ENCODE assay signal across 1 cellular context in the genomic region with DNA sequence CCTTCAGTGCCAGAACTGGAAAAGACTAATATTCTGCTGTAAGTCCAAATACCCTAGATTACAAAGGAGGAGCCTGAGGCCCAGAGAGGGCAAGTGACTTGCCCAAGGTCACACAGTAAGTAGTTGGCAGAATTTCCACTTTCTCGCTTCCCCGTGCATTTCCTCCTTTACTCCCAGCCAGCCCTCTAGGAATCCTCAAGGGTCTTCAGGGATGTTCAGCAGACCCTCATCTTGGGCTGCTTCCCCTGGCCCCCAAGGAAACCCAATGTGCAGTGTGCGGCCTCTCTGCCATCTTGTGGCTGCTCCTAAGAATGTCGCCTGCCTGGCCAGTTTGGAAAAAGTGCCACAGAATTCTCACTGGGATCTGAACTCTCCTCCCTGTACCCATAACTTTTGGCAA.
TF ChIP-seq lines count a peak whose summit lies in the region.

No MANE protein-coding gene starts in this region.

TF ChIP-seq in H1, 55 proteins besides CTCF, POLR2A, EP300 and RAD21 (continued from another document):
- TF ChIP-seq EZH2 (IDR thresholded peaks at IDR 0.05; ENCODE audit: low read depth, low read length, severe bottlenecking) (no peak), SP1 (IDR thresholded peaks at IDR 0.05; ENCODE audit: low read depth, low read length) (no peak), RNF2 (IDR thresholded peaks at IDR 0.05; ENCODE audit: borderline replicate concordance, low read depth, low read length, missing control alignments, poor library complexity, severe bottlenecking) (no peak), CHD1 (IDR thresholded peaks at IDR 0.05; ENCODE audit: low read depth, low read length) (no peak), SIX5 (IDR thresholded peaks at IDR 0.05; ENCODE audit: low read depth, low read length) (no peak), HDAC2 (IDR thresholded peaks at IDR 0.05; ENCODE audit: borderline replicate concordance in 1 of 2, low read depth in 2 of 2, low read length in 2 of 2) (peak in 1 of 2 experiments; percentile 82; a peak in 1 of 4 replicates)
